ENCODE assay signal across 1 cellular context in the genomic region with DNA sequence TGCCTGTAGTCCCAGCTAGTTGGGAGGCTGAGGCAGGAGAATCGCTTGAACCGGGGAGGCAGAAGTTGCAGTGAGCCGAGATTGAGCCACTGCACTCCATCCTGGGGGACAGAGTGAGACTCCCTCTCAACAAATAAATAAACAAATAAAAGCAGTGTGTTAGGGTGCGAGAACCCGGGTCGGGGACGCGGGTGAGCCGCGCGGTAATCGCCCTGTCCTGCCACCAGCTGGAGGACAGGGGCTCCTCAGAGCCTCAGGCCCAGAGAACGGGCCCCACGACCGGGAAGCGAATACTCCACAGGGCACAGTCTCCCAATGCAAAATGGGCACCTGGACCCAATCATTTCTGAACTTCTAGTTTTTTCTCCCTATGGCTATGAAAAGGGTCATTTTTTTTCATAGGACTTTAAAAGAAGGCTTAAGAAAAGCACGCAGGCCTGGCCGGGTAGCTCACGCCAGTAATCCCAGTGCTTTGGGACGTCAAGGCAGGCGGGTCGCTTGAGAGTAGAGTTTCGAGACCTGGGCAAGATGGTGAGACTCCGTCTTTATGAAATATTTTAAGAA.
TF ChIP-seq lines count a peak whose summit lies in the region.

No MANE protein-coding gene starts in this region.

TF ChIP-seq in SK-N-SH, 30 proteins besides CTCF, POLR2A, EP300 and RAD21 (continued from another document):
- TF ChIP-seq, protein P1, sequence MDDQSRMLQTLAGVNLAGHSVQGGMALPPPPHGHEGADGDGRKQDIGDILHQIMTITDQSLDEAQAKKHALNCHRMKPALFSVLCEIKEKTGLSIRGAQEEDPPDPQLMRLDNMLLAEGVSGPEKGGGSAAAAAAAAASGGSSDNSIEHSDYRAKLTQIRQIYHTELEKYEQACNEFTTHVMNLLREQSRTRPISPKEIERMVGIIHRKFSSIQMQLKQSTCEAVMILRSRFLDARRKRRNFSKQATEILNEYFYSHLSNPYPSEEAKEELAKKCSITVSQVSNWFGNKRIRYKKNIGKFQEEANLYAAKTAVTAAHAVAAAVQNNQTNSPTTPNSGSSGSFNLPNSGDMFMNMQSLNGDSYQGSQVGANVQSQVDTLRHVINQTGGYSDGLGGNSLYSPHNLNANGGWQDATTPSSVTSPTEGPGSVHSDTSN (IDR thresholded peaks at IDR 0.05) = no peak
- no peak for TF ChIP-seq MAX (IDR thresholded peaks at IDR 0.05; ENCODE audit: low read depth)
- TF ChIP-seq RFX5 (IDR thresholded peaks at IDR 0.05; ENCODE audit: low read length) = no peak
- TF ChIP-seq REST (IDR thresholded peaks at IDR 0.05; ENCODE audit: low read depth, low read length) = no peak
- TF ChIP-seq CHD2 (IDR thresholded peaks at IDR 0.05; ENCODE audit: low read length, partially characterized antibody) = no peak
- no peak for TF ChIP-seq NRF1 (IDR thresholded peaks at IDR 0.05; ENCODE audit: low read depth, low read length)
TF ChIP-seq in SK-N-SH: peak in this region for 0.
